30 cellular contexts compared by ENCODE assay signal in genomic region chr18:72849671-72850070, GRCh38.
"Had no signal": no experiment of that assay in that cellular context is flagged by ENCODE, and none has a peak within 500 bp of the region (broad histone marks: within the 10 kb centered on the region; RNA-seq: fewer than 3 reads in every experiment).

No MANE protein-coding gene starts in this region.

- H3K4me3 ChIP-seq: esophagus squamous epithelium, ovary, prostate gland, skin epidermis, vagina had no signal

- H3K9me3 ChIP-seq: neutrophil, ovary, prostate gland, vagina had no signal

- H3K27ac Mint-ChIP-seq: activated CD4-positive, alpha-beta T cell treated with anti-CD3 and anti-CD28 coated beads for 36 hours; activated CD8-positive, alpha-beta memory T cell treated with anti-CD3 and anti-CD28 coated beads, Interleukin-2, amount 10 ng/mL, durations not matched to agents 7 days and 5 days; activated CD8-positive, alpha-beta T cell treated with anti-CD3 and anti-CD28 coated beads, Interleukin-2, amount 10 ng/mL, durations not matched to agents 7 days and 5 days; activated naive CD4-positive, alpha-beta T cell treated with anti-CD3 and anti-CD28 coated beads, Interleukin-2, amount 50 U/mL, for 24 hours; activated naive CD8-positive, alpha-beta T cell treated with anti-CD3 and anti-CD28 coated beads, Interleukin-2, amount 50 U/mL, for 24 hours; activated T-helper 2 cell treated with anti-CD3 and anti-CD28 coated beads, Interferon-gamma antibody, Interleukin-2, Interleukin-4, amounts not matched to agents 10 μg/mL and 5 μg/mL and 100 μg/mL, durations not matched to agents 14 hours and 24 hours and 36 hours; dendritic cell treated with granulocyte-macrophage colony-stimulating factor and Interleukin-4, amounts not matched to agents 40 ng/mL and 50 ng/mL, for 4 days; mesothelial cell of epicardium; naive B cell; nephron progenitor cell; stimulated activated effector memory CD8-positive, alpha-beta T cell treated with anti-CD3 and anti-CD28 coated beads, Interleukin-12 subunit alpha, Interleukin-12 subunit beta, amount 100 ng/mL, for 72 hours; stimulated activated naive CD8-positive, alpha-beta T cell treated with anti-CD3 and anti-CD28 coated beads, Interleukin-15, amount 100 ng/mL, for 72 hours; type B pancreatic cell had no signal

- DNase-seq: activated CD4-positive, alpha-beta T cell treated with anti-CD3 and anti-CD28 coated beads for 36 hours; activated CD4-positive, CD25-positive, alpha-beta regulatory T cell; activated CD8-positive, alpha-beta memory T cell treated with anti-CD3 and anti-CD28 coated beads, Interleukin-2, amount 10 ng/mL, durations not matched to agents 7 days and 5 days; activated CD8-positive, alpha-beta T cell treated with anti-CD3 and anti-CD28 coated beads, Interleukin-2, amount 10 ng/mL, durations not matched to agents 7 days and 5 days; activated naive CD8-positive, alpha-beta T cell treated with anti-CD3 and anti-CD28 coated beads, Interleukin-2, amount 50 U/mL, for 24 hours; activated T-cell treated with anti-CD3 and anti-CD28 coated beads, Interleukin-2, amount 50 U/mL, for 48 hours; amygdala; effector CD4-positive, alpha-beta T cell; esophagus squamous epithelium; left cardiac atrium; left ventricle myocardium superior; naive B cell; nephron progenitor cell; ovary; retina; stimulated activated CD4-positive, alpha-beta T cell treated with anti-CD3 and anti-CD28 coated beads, Interleukin-4, amount 100 ng/mL, for 24 hours; stimulated activated naive CD8-positive, alpha-beta T cell treated with anti-CD3 and anti-CD28 coated beads, Interleukin-15, amount 100 ng/mL, for 72 hours; substantia nigra had no signal

- H3K36me3 ChIP-seq: esophagus squamous epithelium, neutrophil, ovary, prostate gland, vagina had no signal

- H3K36me3 Mint-ChIP-seq: activated CD8-positive, alpha-beta memory T cell treated with anti-CD3 and anti-CD28 coated beads, Interleukin-2, amount 10 ng/mL, durations not matched to agents 7 days and 5 days; activated naive CD4-positive, alpha-beta T cell treated with anti-CD3 and anti-CD28 coated beads, Interleukin-2, amount 50 U/mL, for 24 hours; mesothelial cell of epicardium; stimulated activated effector memory CD8-positive, alpha-beta T cell treated with anti-CD3 and anti-CD28 coated beads, Interleukin-12 subunit alpha, Interleukin-12 subunit beta, amount 100 ng/mL, for 72 hours; type B pancreatic cell had no signal

- H3K27ac ChIP-seq: esophagus squamous epithelium, neutrophil, ovary, prostate gland, skin epidermis, vagina had no signal

- H3K27me3 Mint-ChIP-seq: activated CD4-positive, alpha-beta T cell treated with anti-CD3 and anti-CD28 coated beads for 36 hours; activated CD8-positive, alpha-beta memory T cell treated with anti-CD3 and anti-CD28 coated beads, Interleukin-2, amount 10 ng/mL, durations not matched to agents 7 days and 5 days; activated naive CD4-positive, alpha-beta T cell treated with anti-CD3 and anti-CD28 coated beads, Interleukin-2, amount 50 U/mL, for 24 hours; activated naive CD8-positive, alpha-beta T cell treated with anti-CD3 and anti-CD28 coated beads, Interleukin-2, amount 50 U/mL, for 24 hours; central memory CD8-positive, alpha-beta T cell; dendritic cell treated with granulocyte-macrophage colony-stimulating factor and Interleukin-4, amounts not matched to agents 40 ng/mL and 50 ng/mL, for 4 days; stimulated activated naive CD8-positive, alpha-beta T cell treated with anti-CD3 and anti-CD28 coated beads, Interleukin-15, amount 100 ng/mL, for 72 hours; type B pancreatic cell had no signal

- ATAC-seq: activated CD4-positive, alpha-beta T cell treated with anti-CD3 and anti-CD28 coated beads for 36 hours; activated CD8-positive, alpha-beta memory T cell treated with anti-CD3 and anti-CD28 coated beads, Interleukin-2, amount 10 ng/mL, durations not matched to agents 7 days and 5 days; activated CD8-positive, alpha-beta T cell treated with anti-CD3 and anti-CD28 coated beads, Interleukin-2, amount 10 ng/mL, durations not matched to agents 7 days and 5 days; activated naive CD8-positive, alpha-beta T cell treated with anti-CD3 and anti-CD28 coated beads, Interleukin-2, amount 50 U/mL, for 24 hours; left cardiac atrium; left ventricle myocardium superior; sciatic nerve; stimulated activated effector memory CD8-positive, alpha-beta T cell treated with anti-CD3 and anti-CD28 coated beads, Interleukin-12 subunit alpha, Interleukin-12 subunit beta, amount 100 ng/mL, for 72 hours; stimulated activated naive CD8-positive, alpha-beta T cell treated with anti-CD3 and anti-CD28 coated beads, Interleukin-15, amount 100 ng/mL, for 72 hours had no signal

- H3K27me3 ChIP-seq: esophagus squamous epithelium, neutrophil, ovary, vagina had no signal

- H3K4me1 ChIP-seq: esophagus squamous epithelium, prostate gland, vagina had no signal

- H3K4me1 Mint-ChIP-seq: activated CD4-positive, alpha-beta T cell treated with anti-CD3 and anti-CD28 coated beads for 36 hours; activated CD8-positive, alpha-beta memory T cell treated with anti-CD3 and anti-CD28 coated beads, Interleukin-2, amount 10 ng/mL, durations not matched to agents 7 days and 5 days; activated naive CD4-positive, alpha-beta T cell treated with anti-CD3 and anti-CD28 coated beads, Interleukin-2, amount 50 U/mL, for 24 hours; activated naive CD8-positive, alpha-beta T cell treated with anti-CD3 and anti-CD28 coated beads, Interleukin-2, amount 50 U/mL, for 24 hours; central memory CD8-positive, alpha-beta T cell; mesothelial cell of epicardium; nephron progenitor cell; stimulated activated effector memory CD8-positive, alpha-beta T cell treated with anti-CD3 and anti-CD28 coated beads, Interleukin-12 subunit alpha, Interleukin-12 subunit beta, amount 100 ng/mL, for 72 hours; stimulated activated naive CD8-positive, alpha-beta T cell treated with anti-CD3 and anti-CD28 coated beads, Interleukin-15, amount 100 ng/mL, for 72 hours had no signal

- H3K9me3 Mint-ChIP-seq: activated T-helper 2 cell treated with anti-CD3 and anti-CD28 coated beads, Interferon-gamma antibody, Interleukin-2, Interleukin-4, amounts not matched to agents 10 μg/mL and 5 μg/mL and 100 μg/mL, durations not matched to agents 14 hours and 24 hours and 36 hours; type B pancreatic cell had no signal

- H3K4me3 Mint-ChIP-seq: activated CD4-positive, alpha-beta T cell treated with anti-CD3 and anti-CD28 coated beads for 36 hours; activated CD8-positive, alpha-beta memory T cell treated with anti-CD3 and anti-CD28 coated beads, Interleukin-2, amount 10 ng/mL, durations not matched to agents 7 days and 5 days; activated CD8-positive, alpha-beta T cell treated with anti-CD3 and anti-CD28 coated beads, Interleukin-2, amount 10 ng/mL, durations not matched to agents 7 days and 5 days; activated naive CD4-positive, alpha-beta T cell treated with anti-CD3 and anti-CD28 coated beads, Interleukin-2, amount 50 U/mL, for 24 hours; activated naive CD8-positive, alpha-beta T cell treated with anti-CD3 and anti-CD28 coated beads, Interleukin-2, amount 50 U/mL, for 24 hours; central memory CD8-positive, alpha-beta T cell; dendritic cell treated with granulocyte-macrophage colony-stimulating factor and Interleukin-4, amounts not matched to agents 40 ng/mL and 50 ng/mL, for 4 days; mesothelial cell of epicardium; naive B cell; nephron progenitor cell; stimulated activated effector memory CD8-positive, alpha-beta T cell treated with anti-CD3 and anti-CD28 coated beads, Interleukin-12 subunit alpha, Interleukin-12 subunit beta, amount 100 ng/mL, for 72 hours; stimulated activated naive CD8-positive, alpha-beta T cell treated with anti-CD3 and anti-CD28 coated beads, Interleukin-15, amount 100 ng/mL, for 72 hours; type B pancreatic cell had no signal
